ENCODE assay signal across 8 cellular contexts in genomic region chr4:55948726-55949479, GRCh38. TPM values are rescaled to one million over a fixed set of nuclear protein-coding genes. Genes with fewer than 3 reads are reported as not detected.
DNase-seq lines count a peak whose midpoint lies in the region; ATAC-seq and TF ChIP-seq lines count a peak whose summit lies in the region.

CEP135 (plus strand) TSS chr4:55948945; CDS start chr4:55952131, 3,186 bp downstream.

- H3K27ac Mint-ChIP-seq in CD14-positive monocyte, result peak within 1 kb of the TSS; percentile 98 to 100 (median 99)

- peak within 1 kb of the TSS; percentile 74 for H3K4me3 ChIP-seq in colonic mucosa

- peaks cover 10 to 15% of the 10 kb centered on the region in 2 donors for H3K36me3 Mint-ChIP-seq in CD14-positive monocyte

- intact Hi-C loops in CD14-positive monocyte (cut with micrococcal nuclease) (loop anchor here (5.0 to 10.0 kb wide), 2 partner anchors 94 to 97 kb away; partner anchors contain the start of gene EXOC1 (in 2 of the 2)), colonic mucosa (cut with DNase I) (loop anchor here (5.0 kb wide), 2 partner anchors 353 to 593 kb away; no protein-coding TSS in a partner anchor), left colon (cut with DNase I, micrococcal nuclease) (loop anchor here in 1 of 2 donors (10.0 kb wide), 1 partner anchor 356 kb away; no protein-coding TSS in a partner anchor)

- no peaks in the 10 kb centered on the region for H3K27me3 ChIP-seq in colonic mucosa

- H3K27me3 Mint-ChIP-seq in CD14-positive monocyte (ENCODE audit: low read depth in 3 of 3), result peaks cover 0 to 3% (median 0%) of the 10 kb centered on the region in 3 donors

- H3K36me3 ChIP-seq in colonic mucosa, result no peaks in the 10 kb centered on the region

- ATAC-seq in GM19351 (IDR thresholded peaks at IDR 0.05; ENCODE audit: unreplicated experiment), result peak; percentile 70
- peak; percentile 73 for ATAC-seq in HG03520 (IDR thresholded peaks at IDR 0.05; ENCODE audit: unreplicated experiment)
- peak; percentile 94 for ATAC-seq in left colon

- H3K4me1 ChIP-seq in colonic mucosa, result no peaks in the 10 kb centered on the region

- DNase-seq in CD14-positive monocyte (ENCODE audit: low spot score), result peak; percentile 94
- peak; percentile 85 to 96 for DNase-seq in NCI-H526 (lab: John Stamatoyannopoulos, UW)
- DNase-seq in activated CD4-positive, alpha-beta T cell treated with anti-CD3 and anti-CD28 coated beads for 48 hours, result peak; percentile 94
- DNase-seq in colonic mucosa, result peak; percentile 94
- DNase-seq in left colon, result peak; percentile 94 to 96
- peak; percentile 83 to 87 for DNase-seq in stimulated activated CD4-positive, alpha-beta T cell treated with anti-CD3 and anti-CD28 coated beads, Interleukin-1b, Interleukin-23, amount 100 ng/mL, for 4 hours (ENCODE audit: low read depth in 2 of 2)

- H3K9me3 Mint-ChIP-seq in CD14-positive monocyte, result peaks cover 0 to 2% (median 0%) of the 10 kb centered on the region in 7 donors

- peak within 1 kb of the TSS; percentile 97 for H3K27ac ChIP-seq in colonic mucosa

- H3K4me1 Mint-ChIP-seq in CD14-positive monocyte, result peaks cover 40% of the 10 kb centered on the region

- no peaks in the 10 kb centered on the region for H3K9me3 ChIP-seq in colonic mucosa

- peak; percentile 99 for TF ChIP-seq CTCF in CD14-positive monocyte (IDR thresholded peaks at IDR 0.05)
- peak; percentile 96 for TF ChIP-seq CTCF in colonic mucosa (IDR thresholded peaks at IDR 0.05)

- H3K4me3 Mint-ChIP-seq in CD14-positive monocyte, result peak within 1 kb of the TSS; percentile 83 to 92

- H3K9ac ChIP-seq in colonic mucosa (ENCODE audit: low read depth in 2 of 2, low read length in 2 of 2), result peak within 1 kb of the TSS; percentile 84 to 89

RNA-seq across cellular contexts. Expression of gene CEP135, which starts in this region (rescaled TPM):
- polyA plus RNA-seq in CD14-positive monocyte, result 1 to 10 TPM; 4.0 to 5.1 TPM
- total RNA-seq in colonic mucosa (1 to 10 TPM; 4.0 to 7.3 TPM), left colon (1 to 10 TPM; 4.9 to 5.3 TPM)

Comparison
In these comparisons a context has a peak if more than half of its experiments do, and no peak if none do; other contexts are left out.
1. Peak in every context shown above with its lines: DNase-seq, ATAC-seq, H3K4me3 ChIP-seq and H3K27ac ChIP-seq.